Comparison of ENCODE assay signal across 25 cellular contexts in the genomic region with DNA sequence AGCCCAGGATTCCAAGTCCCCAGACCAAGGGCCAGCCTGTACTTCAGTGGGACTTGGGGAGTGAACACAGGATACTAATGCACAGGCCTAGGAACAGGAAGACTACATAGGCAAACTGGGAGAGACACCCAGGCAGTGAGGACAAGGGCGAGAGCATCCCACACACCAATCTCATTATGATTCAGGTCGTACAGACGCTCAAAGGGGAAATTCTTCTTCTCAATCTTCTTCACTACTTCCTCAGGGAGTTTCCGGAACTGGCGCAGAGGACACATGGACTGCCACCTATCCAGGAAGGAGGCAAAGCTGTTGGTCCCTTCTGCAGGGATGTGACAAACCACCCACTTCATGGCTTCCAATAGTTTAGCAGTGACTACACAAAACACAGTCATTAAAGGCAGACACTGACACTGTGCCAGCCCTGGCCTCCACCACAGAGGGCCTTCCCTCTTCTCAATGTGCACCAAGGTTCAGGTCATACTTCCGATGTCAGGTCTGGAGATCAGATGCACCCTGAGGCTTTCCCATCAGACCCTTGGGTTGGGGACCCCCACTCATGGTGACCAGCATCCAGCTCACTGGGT.
"Had no signal": no experiment of that assay in that cellular context is flagged by ENCODE, and none has a peak within 500 bp of the region (broad histone marks: within the 10 kb centered on the region; RNA-seq: fewer than 3 reads in every experiment).

No MANE protein-coding gene starts in this region.

- H3K4me1 Mint-ChIP-seq: activated CD8-positive, alpha-beta memory T cell treated with anti-CD3 and anti-CD28 coated beads, Interleukin-2, amount 10 ng/mL, durations not matched to agents 7 days and 5 days; endodermal cell had no signal

- H3K4me1 ChIP-seq: esophagus squamous epithelium, gastroesophageal sphincter, prostate gland, testis, uterus had no signal

- H3K4me3 Mint-ChIP-seq: activated CD8-positive, alpha-beta memory T cell treated with anti-CD3 and anti-CD28 coated beads, Interleukin-2, amount 10 ng/mL, durations not matched to agents 7 days and 5 days; activated naive CD8-positive, alpha-beta T cell; activated T-cell treated with anti-CD3 and anti-CD28 coated beads, Interleukin-2, amount 50 U/mL, for 4 hours; endodermal cell; natural killer cell treated with Interleukin-12 subunit alpha and Interleukin-12 subunit beta and Interleukin-15 and Interleukin-18, amount 100 ng/mL, for 72 hours; T-helper 2 cell treated with Interferon-gamma antibody and Interleukin-4, amounts not matched to agents 5 μg/mL and 100 μg/mL, for 36 hours had no signal

- H3K9me3 Mint-ChIP-seq: activated T-cell treated with anti-CD3 and anti-CD28 coated beads, Interleukin-2, amount 50 U/mL, for 4 hours; endodermal cell; natural killer cell treated with Interleukin-12 subunit alpha and Interleukin-12 subunit beta and Interleukin-15 and Interleukin-18, amount 100 ng/mL, for 72 hours; T-helper 2 cell treated with Interferon-gamma antibody and Interleukin-4, amounts not matched to agents 5 μg/mL and 100 μg/mL, for 36 hours had no signal

- H3K9me3 ChIP-seq: esophagus squamous epithelium, gastroesophageal sphincter, prostate gland, testis, uterus had no signal

- H3K27ac Mint-ChIP-seq: activated CD8-positive, alpha-beta memory T cell treated with anti-CD3 and anti-CD28 coated beads, Interleukin-2, amount 10 ng/mL, durations not matched to agents 7 days and 5 days; endodermal cell; T-helper 2 cell treated with Interferon-gamma antibody and Interleukin-4, amounts not matched to agents 5 μg/mL and 100 μg/mL, for 36 hours had no signal

- H3K27me3 ChIP-seq: esophagus squamous epithelium, gastroesophageal sphincter, testis, uterus had no signal

- H3K27me3 Mint-ChIP-seq: activated CD8-positive, alpha-beta memory T cell treated with anti-CD3 and anti-CD28 coated beads, Interleukin-2, amount 10 ng/mL, durations not matched to agents 7 days and 5 days; activated naive CD8-positive, alpha-beta T cell; natural killer cell treated with Interleukin-12 subunit alpha and Interleukin-12 subunit beta and Interleukin-15 and Interleukin-18, amount 100 ng/mL, for 72 hours had no signal

- H3K27ac ChIP-seq: esophagus squamous epithelium, gastroesophageal sphincter, prostate gland, testis, uterus, VCaP had no signal

- H3K36me3 ChIP-seq: uterus had no signal

- H3K4me3 ChIP-seq: esophagus squamous epithelium, gastroesophageal sphincter, prostate gland, testis, uterus had no signal

- DNase-seq: activated CD4-positive, alpha-beta T cell treated with anti-CD3 and anti-CD28 coated beads, Interleukin-2, amount 50 U/mL, for 4 hours; activated CD8-positive, alpha-beta memory T cell treated with anti-CD3 and anti-CD28 coated beads, Interleukin-2, amount 10 ng/mL, durations not matched to agents 7 days and 5 days; activated effector memory CD4-positive, alpha-beta T cell treated with anti-CD3 and anti-CD28 coated beads, Interleukin-2, amount 50 U/mL, for 16 hours; activated T-cell treated with anti-CD3 and anti-CD28 coated beads, Interleukin-2, amount 50 U/mL, for 4 hours; amygdala; cortex of kidney; endodermal cell; esophagus squamous epithelium; head of caudate nucleus; hypothalamus; left ventricle myocardium superior; mammary epithelial cell; midbrain; stimulated activated CD4-positive, alpha-beta T cell treated with anti-CD3 and anti-CD28 coated beads, Interleukin-4, amount 100 ng/mL, for 24 hours; testis; trophoblast cell; uterus had no signal

- ATAC-seq: activated CD4-positive, CD25-positive, alpha-beta regulatory T cell treated with anti-CD3 and anti-CD28 coated beads, Interleukin-2, amount 50 U/mL, for 24 hours; activated CD8-positive, alpha-beta memory T cell treated with anti-CD3 and anti-CD28 coated beads, Interleukin-2, amount 10 ng/mL, durations not matched to agents 7 days and 5 days; gastroesophageal sphincter; left ventricle myocardium superior; natural killer cell treated with Interleukin-12 subunit alpha and Interleukin-12 subunit beta and Interleukin-15 and Interleukin-18, amount 100 ng/mL, for 72 hours; SK-N-SH treated with all-trans-retinoic acid at 6 μM for 48 hours had no signal
